In the genomic region with DNA sequence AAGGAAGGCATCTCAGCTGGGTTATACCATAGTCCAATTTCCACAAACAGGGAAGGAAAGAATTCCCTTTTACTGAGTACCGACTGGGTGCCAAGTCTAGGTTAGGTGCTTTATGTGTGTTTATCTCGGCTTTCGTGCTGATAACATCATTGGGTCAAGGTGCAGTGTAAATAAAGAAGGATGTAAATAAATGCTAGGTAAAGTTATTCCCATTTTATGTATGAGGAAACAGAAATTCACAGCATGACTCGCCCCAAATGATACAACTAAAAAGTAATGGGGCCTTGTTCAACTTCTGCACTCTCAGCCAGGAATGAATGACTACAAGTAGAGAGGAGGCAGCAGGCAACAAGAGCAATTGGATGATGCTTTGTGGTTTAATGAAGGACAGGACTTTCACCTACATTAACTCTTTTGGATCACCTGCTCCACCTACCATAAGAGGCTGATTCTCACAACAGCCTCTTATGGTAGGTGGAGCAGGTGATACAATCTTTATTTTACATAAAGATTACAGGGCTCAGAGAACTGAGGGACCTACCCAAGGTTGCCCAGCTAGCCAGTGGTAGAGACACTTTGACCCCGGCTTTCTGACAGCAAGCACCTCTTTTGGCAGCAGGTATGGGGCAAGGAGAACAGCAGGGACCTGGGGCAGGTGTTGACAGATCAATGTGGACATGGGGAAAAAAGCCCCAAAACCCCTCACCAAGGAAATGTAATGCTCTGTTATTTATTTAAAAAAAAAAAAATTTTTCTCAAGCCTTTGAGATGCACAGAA, we compare ENCODE assay signal across 1 cellular context.
TF ChIP-seq lines count a peak whose summit lies in the region.

No MANE protein-coding gene starts in this region.

TF ChIP-seq in HepG2, 621 proteins besides CTCF, POLR2A, EP300 and RAD21 (continued from another document):
- TF ChIP-seq, protein P1, sequence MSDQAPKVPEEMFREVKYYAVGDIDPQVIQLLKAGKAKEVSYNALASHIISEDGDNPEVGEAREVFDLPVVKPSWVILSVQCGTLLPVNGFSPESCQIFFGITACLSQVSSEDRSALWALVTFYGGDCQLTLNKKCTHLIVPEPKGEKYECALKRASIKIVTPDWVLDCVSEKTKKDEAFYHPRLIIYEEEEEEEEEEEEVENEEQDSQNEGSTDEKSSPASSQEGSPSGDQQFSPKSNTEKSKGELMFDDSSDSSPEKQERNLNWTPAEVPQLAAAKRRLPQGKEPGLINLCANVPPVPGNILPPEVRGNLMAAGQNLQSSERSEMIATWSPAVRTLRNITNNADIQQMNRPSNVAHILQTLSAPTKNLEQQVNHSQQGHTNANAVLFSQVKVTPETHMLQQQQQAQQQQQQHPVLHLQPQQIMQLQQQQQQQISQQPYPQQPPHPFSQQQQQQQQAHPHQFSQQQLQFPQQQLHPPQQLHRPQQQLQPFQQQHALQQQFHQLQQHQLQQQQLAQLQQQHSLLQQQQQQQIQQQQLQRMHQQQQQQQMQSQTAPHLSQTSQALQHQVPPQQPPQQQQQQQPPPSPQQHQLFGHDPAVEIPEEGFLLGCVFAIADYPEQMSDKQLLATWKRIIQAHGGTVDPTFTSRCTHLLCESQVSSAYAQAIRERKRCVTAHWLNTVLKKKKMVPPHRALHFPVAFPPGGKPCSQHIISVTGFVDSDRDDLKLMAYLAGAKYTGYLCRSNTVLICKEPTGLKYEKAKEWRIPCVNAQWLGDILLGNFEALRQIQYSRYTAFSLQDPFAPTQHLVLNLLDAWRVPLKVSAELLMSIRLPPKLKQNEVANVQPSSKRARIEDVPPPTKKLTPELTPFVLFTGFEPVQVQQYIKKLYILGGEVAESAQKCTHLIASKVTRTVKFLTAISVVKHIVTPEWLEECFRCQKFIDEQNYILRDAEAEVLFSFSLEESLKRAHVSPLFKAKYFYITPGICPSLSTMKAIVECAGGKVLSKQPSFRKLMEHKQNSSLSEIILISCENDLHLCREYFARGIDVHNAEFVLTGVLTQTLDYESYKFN (CRISPR knock-in tag; conservative IDR thresholded peaks at IDR 0.05), result peak; percentile 57; the same call in 1 of the 2 replicates
- no peak for TF ChIP-seq ZNF136 (CRISPR knock-in tag; IDR thresholded peaks at IDR 0.05; ENCODE audit: low read depth)
- TF ChIP-seq, protein P2, sequence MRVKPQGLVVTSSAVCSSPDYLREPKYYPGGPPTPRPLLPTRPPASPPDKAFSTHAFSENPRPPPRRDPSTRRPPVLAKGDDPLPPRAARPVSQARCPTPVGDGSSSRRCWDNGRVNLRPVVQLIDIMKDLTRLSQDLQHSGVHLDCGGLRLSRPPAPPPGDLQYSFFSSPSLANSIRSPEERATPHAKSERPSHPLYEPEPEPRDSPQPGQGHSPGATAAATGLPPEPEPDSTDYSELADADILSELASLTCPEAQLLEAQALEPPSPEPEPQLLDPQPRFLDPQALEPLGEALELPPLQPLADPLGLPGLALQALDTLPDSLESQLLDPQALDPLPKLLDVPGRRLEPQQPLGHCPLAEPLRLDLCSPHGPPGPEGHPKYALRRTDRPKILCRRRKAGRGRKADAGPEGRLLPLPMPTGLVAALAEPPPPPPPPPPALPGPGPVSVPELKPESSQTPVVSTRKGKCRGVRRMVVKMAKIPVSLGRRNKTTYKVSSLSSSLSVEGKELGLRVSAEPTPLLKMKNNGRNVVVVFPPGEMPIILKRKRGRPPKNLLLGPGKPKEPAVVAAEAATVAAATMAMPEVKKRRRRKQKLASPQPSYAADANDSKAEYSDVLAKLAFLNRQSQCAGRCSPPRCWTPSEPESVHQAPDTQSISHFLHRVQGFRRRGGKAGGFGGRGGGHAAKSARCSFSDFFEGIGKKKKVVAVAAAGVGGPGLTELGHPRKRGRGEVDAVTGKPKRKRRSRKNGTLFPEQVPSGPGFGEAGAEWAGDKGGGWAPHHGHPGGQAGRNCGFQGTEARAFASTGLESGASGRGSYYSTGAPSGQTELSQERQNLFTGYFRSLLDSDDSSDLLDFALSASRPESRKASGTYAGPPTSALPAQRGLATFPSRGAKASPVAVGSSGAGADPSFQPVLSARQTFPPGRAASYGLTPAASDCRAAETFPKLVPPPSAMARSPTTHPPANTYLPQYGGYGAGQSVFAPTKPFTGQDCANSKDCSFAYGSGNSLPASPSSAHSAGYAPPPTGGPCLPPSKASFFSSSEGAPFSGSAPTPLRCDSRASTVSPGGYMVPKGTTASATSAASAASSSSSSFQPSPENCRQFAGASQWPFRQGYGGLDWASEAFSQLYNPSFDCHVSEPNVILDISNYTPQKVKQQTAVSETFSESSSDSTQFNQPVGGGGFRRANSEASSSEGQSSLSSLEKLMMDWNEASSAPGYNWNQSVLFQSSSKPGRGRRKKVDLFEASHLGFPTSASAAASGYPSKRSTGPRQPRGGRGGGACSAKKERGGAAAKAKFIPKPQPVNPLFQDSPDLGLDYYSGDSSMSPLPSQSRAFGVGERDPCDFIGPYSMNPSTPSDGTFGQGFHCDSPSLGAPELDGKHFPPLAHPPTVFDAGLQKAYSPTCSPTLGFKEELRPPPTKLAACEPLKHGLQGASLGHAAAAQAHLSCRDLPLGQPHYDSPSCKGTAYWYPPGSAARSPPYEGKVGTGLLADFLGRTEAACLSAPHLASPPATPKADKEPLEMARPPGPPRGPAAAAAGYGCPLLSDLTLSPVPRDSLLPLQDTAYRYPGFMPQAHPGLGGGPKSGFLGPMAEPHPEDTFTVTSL (CRISPR knock-in tag; IDR thresholded peaks at IDR 0.05; ENCODE audit: borderline replicate concordance), result peak; percentile 30; the same call in 1 of the 2 replicates
- TF ChIP-seq ZNF205 (CRISPR knock-in tag; IDR thresholded peaks at IDR 0.05), result peak; percentile 99
- peak; percentile 12; the same call in 1 of the 2 replicates for TF ChIP-seq BCL6 (CRISPR knock-in tag; IDR thresholded peaks at IDR 0.05)
- TF ChIP-seq RARA (CRISPR knock-in tag; IDR thresholded peaks at IDR 0.05), result peak; percentile 41; the same call in 1 of the 2 replicates
- no peak for TF ChIP-seq SYNCRIP (IDR thresholded peaks at IDR 0.05; ENCODE audit: insufficient read depth, low read depth, low read length)
- TF ChIP-seq FOXA1 (IDR thresholded peaks at IDR 0.05), result no peak
- peak; percentile 47; the same call in 1 of the 2 replicates for TF ChIP-seq FOXA1 (CRISPR knock-in tag; IDR thresholded peaks at IDR 0.05)
- 0 out of 2 replicates have a peak, but pooled peaks have one; percentile 33 for TF ChIP-seq ISL2 (CRISPR knock-in tag; IDR thresholded peaks at IDR 0.05)
- TF ChIP-seq FOXA3 (CRISPR knock-in tag; IDR thresholded peaks at IDR 0.05), result peak; percentile 53
- TF ChIP-seq, protein P3, sequence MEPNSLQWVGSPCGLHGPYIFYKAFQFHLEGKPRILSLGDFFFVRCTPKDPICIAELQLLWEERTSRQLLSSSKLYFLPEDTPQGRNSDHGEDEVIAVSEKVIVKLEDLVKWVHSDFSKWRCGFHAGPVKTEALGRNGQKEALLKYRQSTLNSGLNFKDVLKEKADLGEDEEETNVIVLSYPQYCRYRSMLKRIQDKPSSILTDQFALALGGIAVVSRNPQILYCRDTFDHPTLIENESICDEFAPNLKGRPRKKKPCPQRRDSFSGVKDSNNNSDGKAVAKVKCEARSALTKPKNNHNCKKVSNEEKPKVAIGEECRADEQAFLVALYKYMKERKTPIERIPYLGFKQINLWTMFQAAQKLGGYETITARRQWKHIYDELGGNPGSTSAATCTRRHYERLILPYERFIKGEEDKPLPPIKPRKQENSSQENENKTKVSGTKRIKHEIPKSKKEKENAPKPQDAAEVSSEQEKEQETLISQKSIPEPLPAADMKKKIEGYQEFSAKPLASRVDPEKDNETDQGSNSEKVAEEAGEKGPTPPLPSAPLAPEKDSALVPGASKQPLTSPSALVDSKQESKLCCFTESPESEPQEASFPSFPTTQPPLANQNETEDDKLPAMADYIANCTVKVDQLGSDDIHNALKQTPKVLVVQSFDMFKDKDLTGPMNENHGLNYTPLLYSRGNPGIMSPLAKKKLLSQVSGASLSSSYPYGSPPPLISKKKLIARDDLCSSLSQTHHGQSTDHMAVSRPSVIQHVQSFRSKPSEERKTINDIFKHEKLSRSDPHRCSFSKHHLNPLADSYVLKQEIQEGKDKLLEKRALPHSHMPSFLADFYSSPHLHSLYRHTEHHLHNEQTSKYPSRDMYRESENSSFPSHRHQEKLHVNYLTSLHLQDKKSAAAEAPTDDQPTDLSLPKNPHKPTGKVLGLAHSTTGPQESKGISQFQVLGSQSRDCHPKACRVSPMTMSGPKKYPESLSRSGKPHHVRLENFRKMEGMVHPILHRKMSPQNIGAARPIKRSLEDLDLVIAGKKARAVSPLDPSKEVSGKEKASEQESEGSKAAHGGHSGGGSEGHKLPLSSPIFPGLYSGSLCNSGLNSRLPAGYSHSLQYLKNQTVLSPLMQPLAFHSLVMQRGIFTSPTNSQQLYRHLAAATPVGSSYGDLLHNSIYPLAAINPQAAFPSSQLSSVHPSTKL (CRISPR knock-in tag; IDR thresholded peaks at IDR 0.05), result peak; percentile 32; the same call in 1 of the 2 replicates
- TF ChIP-seq, protein P4, sequence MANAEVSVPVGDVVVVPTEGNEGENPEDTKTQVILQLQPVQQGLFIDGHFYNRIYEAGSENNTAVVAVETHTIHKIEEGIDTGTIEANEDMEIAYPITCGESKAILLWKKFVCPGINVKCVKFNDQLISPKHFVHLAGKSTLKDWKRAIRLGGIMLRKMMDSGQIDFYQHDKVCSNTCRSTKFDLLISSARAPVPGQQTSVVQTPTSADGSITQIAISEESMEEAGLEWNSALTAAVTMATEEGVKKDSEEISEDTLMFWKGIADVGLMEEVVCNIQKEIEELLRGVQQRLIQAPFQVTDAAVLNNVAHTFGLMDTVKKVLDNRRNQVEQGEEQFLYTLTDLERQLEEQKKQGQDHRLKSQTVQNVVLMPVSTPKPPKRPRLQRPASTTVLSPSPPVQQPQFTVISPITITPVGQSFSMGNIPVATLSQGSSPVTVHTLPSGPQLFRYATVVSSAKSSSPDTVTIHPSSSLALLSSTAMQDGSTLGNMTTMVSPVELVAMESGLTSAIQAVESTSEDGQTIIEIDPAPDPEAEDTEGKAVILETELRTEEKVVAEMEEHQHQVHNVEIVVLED (CRISPR knock-in tag; IDR thresholded peaks at IDR 0.05; ENCODE audit: borderline replicate concordance), result 0 out of 2 replicates have a peak, but pooled peaks have one; percentile 22
- TF ChIP-seq ERF (CRISPR knock-in tag; IDR thresholded peaks at IDR 0.05), result 0 out of 2 replicates have a peak, but pooled peaks have one; percentile 21
- TF ChIP-seq, protein P5, sequence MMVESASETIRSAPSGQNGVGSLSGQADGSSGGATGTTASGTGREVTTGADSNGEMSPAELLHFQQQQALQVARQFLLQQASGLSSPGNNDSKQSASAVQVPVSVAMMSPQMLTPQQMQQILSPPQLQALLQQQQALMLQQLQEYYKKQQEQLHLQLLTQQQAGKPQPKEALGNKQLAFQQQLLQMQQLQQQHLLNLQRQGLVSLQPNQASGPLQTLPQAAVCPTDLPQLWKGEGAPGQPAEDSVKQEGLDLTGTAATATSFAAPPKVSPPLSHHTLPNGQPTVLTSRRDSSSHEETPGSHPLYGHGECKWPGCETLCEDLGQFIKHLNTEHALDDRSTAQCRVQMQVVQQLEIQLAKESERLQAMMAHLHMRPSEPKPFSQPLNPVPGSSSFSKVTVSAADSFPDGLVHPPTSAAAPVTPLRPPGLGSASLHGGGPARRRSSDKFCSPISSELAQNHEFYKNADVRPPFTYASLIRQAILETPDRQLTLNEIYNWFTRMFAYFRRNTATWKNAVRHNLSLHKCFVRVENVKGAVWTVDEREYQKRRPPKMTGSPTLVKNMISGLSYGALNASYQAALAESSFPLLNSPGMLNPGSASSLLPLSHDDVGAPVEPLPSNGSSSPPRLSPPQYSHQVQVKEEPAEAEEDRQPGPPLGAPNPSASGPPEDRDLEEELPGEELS (CRISPR knock-in tag; IDR thresholded peaks at IDR 0.05), result peak; percentile 82
- TF ChIP-seq, protein P6, sequence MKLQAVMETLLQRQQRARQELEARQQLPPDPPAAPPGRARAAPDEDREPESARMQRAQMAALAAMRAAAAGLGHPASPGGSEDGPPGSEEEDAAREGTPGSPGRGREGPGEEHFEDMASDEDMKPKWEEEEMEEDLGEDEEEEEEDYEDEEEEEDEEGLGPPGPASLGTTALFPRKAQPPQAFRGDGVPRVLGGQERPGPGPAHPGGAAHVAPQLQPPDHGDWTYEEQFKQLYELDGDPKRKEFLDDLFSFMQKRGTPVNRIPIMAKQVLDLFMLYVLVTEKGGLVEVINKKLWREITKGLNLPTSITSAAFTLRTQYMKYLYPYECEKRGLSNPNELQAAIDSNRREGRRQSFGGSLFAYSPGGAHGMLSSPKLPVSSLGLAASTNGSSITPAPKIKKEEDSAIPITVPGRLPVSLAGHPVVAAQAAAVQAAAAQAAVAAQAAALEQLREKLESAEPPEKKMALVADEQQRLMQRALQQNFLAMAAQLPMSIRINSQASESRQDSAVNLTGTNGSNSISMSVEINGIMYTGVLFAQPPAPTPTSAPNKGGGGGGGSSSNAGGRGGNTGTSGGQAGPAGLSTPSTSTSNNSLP (IDR thresholded peaks at IDR 0.05; ENCODE audit: low read depth, low read length), result peak; percentile 21; the same call in 1 of the 2 replicates
- TF ChIP-seq NCOA5 (CRISPR knock-in tag; IDR thresholded peaks at IDR 0.05), result no peak
- no peak for TF ChIP-seq FOXP1 (IDR thresholded peaks at IDR 0.05)
- peak; percentile 70 for TF ChIP-seq FOXP1 (CRISPR knock-in tag; IDR thresholded peaks at IDR 0.05)
- 0 out of 2 replicates have a peak, but pooled peaks have one; percentile 10 for TF ChIP-seq GATAD2A (CRISPR knock-in tag; IDR thresholded peaks at IDR 0.05)
- TF ChIP-seq ZNF629 (CRISPR knock-in tag; conservative IDR thresholded peaks at IDR 0.05), result peak; percentile 65
- no peak for TF ChIP-seq ZFP41 (CRISPR knock-in tag; IDR thresholded peaks at IDR 0.05; ENCODE audit: borderline replicate concordance)
- TF ChIP-seq NFE2L1 (CRISPR knock-in tag; IDR thresholded peaks at IDR 0.05; ENCODE audit: borderline replicate concordance), result no peak
